In the genomic region with DNA sequence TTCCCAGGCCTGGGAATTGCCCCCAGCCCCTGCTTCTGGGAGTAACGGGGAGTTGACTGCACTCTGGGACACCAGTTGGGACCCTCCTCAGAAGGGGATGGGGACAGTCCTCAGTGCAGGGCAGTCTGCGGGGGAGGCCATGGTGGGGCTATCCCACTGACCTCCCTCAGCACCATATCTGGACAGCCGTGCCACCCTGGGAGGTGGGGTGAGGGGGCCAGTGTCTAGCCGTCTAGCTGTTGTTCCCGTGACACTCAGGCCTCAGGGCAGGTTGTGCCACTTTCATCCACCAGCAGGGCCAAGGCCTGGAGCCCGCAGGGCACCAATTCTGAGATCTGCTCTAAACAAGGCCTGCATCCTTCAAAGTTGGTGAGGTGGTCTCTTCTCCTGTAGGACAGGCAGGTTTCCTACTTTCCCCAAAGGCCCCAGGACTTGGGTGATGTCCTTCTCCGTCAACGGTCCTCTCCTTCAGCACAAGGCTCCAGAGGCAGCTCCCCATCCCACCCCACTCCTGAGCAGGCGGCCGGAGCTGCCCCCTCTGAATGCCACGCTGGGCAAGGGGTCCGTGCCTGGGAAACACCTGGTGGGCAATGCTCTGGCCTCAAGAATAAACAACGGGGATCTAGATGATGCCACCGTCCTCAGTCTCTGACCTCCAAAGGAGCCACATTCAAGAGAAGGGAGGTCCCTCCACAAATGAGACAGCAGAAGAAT, we compare ENCODE assay signal across 10 cellular contexts. TPM values are rescaled to one million over a fixed set of nuclear protein-coding genes. Genes with fewer than 3 reads are reported as not detected.
DNase-seq lines count a peak whose midpoint lies in the region; ATAC-seq and TF ChIP-seq lines count a peak whose summit lies in the region.
"Had no signal": no experiment of that assay in that cellular context is flagged by ENCODE, and none has a peak within 500 bp of the region (broad histone marks: within the 10 kb centered on the region; RNA-seq: fewer than 3 reads in every experiment).

No MANE protein-coding gene starts in this region.

- peaks cover 16 to 31% of the 10 kb centered on the region in 2 donors for H3K4me1 Mint-ChIP-seq in natural killer cell

- TF ChIP-seq CTCF in left ventricle myocardium inferior (IDR thresholded peaks at IDR 0.05; ENCODE audit: borderline replicate concordance) = no peak
- no peak for TF ChIP-seq CTCF in colonic mucosa (IDR thresholded peaks at IDR 0.05)
- no peak for TF ChIP-seq CTCF in natural killer cell (IDR thresholded peaks at IDR 0.05)
- TF ChIP-seq CTCF in GM13977 (IDR thresholded peaks at IDR 0.05; ENCODE audit: extremely low read depth, insufficient read depth, missing control alignments) = no peak

- H3K9me3 Mint-ChIP-seq in natural killer cell = no peaks in the 10 kb centered on the region
- H3K9me3 Mint-ChIP-seq: CD4-positive, alpha-beta memory T cell had no signal

- H3K4me1 ChIP-seq in left ventricle myocardium inferior (peaks cover 49% of the 10 kb centered on the region), colonic mucosa (peaks cover 11% of the 10 kb centered on the region)

- DNase-seq in left ventricle myocardium inferior = no peak
- no peak for DNase-seq in left cardiac atrium
- DNase-seq in colonic mucosa = no peak
- DNase-seq in natural killer cell = no peak
- no peak for DNase-seq in pons (ENCODE audit: low spot score)
- no peak for DNase-seq in GM13977 (ENCODE audit: low spot score)
- DNase-seq: CD4-positive, alpha-beta memory T cell had no signal

- H3K27me3 Mint-ChIP-seq in natural killer cell (ENCODE audit: low read depth in 2 of 2) = no peaks in the 10 kb centered on the region
- H3K27me3 Mint-ChIP-seq: CD4-positive, alpha-beta memory T cell had no signal

- H3K27me3 ChIP-seq in left ventricle myocardium inferior (ENCODE audit: low read depth) (no peaks in the 10 kb centered on the region), colonic mucosa (no peaks in the 10 kb centered on the region)

- ATAC-seq in left cardiac atrium = no peak
- ATAC-seq in natural killer cell = no peak
- no peak for ATAC-seq in HG03139 (IDR thresholded peaks at IDR 0.05; ENCODE audit: unreplicated experiment)
- ATAC-seq in HG03097 (IDR thresholded peaks at IDR 0.05; ENCODE audit: low FRiP score, unreplicated experiment) = no peak

- H3K36me3 ChIP-seq in left ventricle myocardium inferior = no peaks in the 10 kb centered on the region
- no peaks in the 10 kb centered on the region for H3K36me3 ChIP-seq in colonic mucosa

- H3K27ac ChIP-seq in left ventricle myocardium inferior (replicated peaks) (peak overlapping the region; percentile 100), colonic mucosa (peak overlapping the region; percentile 99)
- H3K27ac ChIP-seq: SK-N-MC had no signal

- H3K9me3 ChIP-seq in left ventricle myocardium inferior (replicated peaks) = no peaks in the 10 kb centered on the region
- H3K9me3 ChIP-seq in colonic mucosa = no peaks in the 10 kb centered on the region

- H3K27ac Mint-ChIP-seq in natural killer cell = peak overlapping the region; percentile 79 to 88

- H3K36me3 Mint-ChIP-seq in natural killer cell = no peaks in the 10 kb centered on the region

- intact Hi-C loops in left ventricle myocardium inferior (cut with micrococcal nuclease) = no loop called here
- intact Hi-C loops in left cardiac atrium (cut with DNase I) = no loop called here
- intact Hi-C loops in colonic mucosa (cut with DNase I) = no loop called here
- intact Hi-C loops in natural killer cell (cut with micrococcal nuclease) = loop anchor here (5.0 kb wide), 1 partner anchor 117 kb away; the partner anchor contains the start of gene PDE6D

- peak overlapping the region; percentile 78 to 91 for H3K9ac ChIP-seq in colonic mucosa (ENCODE audit: low read depth in 2 of 2, low read length in 2 of 2)

- H3K4me3 Mint-ChIP-seq in natural killer cell = peak overlapping the region; percentile 71
- H3K4me3 Mint-ChIP-seq: CD4-positive, alpha-beta memory T cell had no signal

- H3K4me3 ChIP-seq in left ventricle myocardium inferior (peak overlapping the region; percentile 71), colonic mucosa (peak overlapping the region; percentile 32)
- H3K4me3 ChIP-seq: SK-N-MC had no signal

- in situ Hi-C loops in GM13977 (cut with MboI; ENCODE audit: low pct_unique_long_range_greater_than_20kb, low sequenced_read_pairs, unreplicated experiment) = no loop called here

RNA-seq across cellular contexts. Expression of gene PTMA, which starts 43.0 kb away (rescaled TPM):
- total RNA-seq in left ventricle myocardium inferior (209 TPM), left cardiac atrium (100 to 1,000 TPM; 343 to 402 TPM), colonic mucosa (1,000 to 10,000 TPM; 1,195 to 1,836 TPM), natural killer cell (1,000 to 10,000 TPM; 1,245 to 1,643 (median 1,314) TPM)
